Comparison of ENCODE assay signal across 1 cellular context in the genomic region with DNA sequence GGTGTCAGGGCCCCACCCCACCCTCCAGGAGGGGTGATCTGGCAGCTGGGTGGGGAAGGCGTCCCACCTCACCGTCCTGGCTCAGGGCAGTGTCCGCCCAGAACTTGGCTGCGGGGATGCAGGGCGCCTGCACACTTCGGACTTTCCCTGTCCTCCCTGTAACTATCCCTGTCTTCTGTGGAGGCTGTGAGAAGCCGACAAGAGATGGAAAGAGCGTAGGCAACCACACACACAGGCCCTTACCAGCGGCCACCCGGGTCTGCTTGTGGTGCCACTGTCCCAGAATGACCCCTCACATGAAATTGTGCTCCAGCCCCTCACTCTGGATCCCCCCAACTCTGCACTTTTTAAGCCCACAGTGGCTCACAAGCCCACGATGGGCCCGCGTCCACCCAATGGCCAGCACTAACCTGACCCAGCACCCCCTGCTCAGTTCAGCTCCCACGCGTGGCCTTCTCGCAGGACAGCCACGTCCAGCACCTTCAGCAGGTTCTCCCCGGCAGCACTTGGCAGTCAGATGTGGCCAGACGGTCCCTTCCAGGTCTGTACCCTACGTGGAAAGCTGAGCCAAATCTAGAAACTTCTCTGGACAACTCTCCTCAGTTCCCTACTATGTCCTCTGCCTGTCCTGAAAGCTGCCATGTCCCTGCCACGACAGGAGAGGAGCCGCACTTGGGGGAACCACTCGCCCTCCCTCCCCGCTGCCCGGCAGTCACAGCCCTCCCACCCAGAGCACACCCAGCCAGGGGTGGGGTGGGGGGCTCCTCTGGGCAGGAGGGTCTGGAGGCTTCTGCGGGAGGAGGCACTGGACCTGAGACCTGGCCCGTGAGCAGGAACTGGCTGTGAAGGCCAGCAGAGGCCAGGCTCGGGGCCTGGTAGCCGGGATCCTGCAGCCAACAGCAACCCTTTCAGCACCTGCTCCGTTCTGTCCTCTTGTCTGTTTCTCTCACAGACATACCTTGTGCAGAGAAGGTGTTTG.
TF ChIP-seq lines count a peak whose summit lies in the region.

No MANE protein-coding gene starts in this region.

TF ChIP-seq in GM23338, 12 proteins besides CTCF, POLR2A, EP300 and RAD21 (continued from another document):
- TF ChIP-seq ZNF462 (CRISPR knock-in tag; IDR thresholded peaks at IDR 0.05) (no peak), EZH2 (IDR thresholded peaks at IDR 0.05; ENCODE audit: low read depth, unreplicated experiment) (no peak), STAT1 (IDR thresholded peaks at IDR 0.05; ENCODE audit: unreplicated experiment) (no peak), EZH2phosphoT487 (IDR thresholded peaks at IDR 0.05; ENCODE audit: unreplicated experiment) (no peak)
- TF ChIP-seq, protein P1, sequence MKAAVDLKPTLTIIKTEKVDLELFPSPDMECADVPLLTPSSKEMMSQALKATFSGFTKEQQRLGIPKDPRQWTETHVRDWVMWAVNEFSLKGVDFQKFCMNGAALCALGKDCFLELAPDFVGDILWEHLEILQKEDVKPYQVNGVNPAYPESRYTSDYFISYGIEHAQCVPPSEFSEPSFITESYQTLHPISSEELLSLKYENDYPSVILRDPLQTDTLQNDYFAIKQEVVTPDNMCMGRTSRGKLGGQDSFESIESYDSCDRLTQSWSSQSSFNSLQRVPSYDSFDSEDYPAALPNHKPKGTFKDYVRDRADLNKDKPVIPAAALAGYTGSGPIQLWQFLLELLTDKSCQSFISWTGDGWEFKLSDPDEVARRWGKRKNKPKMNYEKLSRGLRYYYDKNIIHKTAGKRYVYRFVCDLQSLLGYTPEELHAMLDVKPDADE (IDR thresholded peaks at IDR 0.05), result no peak
